Comparison of ENCODE assay signal across 7 cellular contexts in the genomic region with DNA sequence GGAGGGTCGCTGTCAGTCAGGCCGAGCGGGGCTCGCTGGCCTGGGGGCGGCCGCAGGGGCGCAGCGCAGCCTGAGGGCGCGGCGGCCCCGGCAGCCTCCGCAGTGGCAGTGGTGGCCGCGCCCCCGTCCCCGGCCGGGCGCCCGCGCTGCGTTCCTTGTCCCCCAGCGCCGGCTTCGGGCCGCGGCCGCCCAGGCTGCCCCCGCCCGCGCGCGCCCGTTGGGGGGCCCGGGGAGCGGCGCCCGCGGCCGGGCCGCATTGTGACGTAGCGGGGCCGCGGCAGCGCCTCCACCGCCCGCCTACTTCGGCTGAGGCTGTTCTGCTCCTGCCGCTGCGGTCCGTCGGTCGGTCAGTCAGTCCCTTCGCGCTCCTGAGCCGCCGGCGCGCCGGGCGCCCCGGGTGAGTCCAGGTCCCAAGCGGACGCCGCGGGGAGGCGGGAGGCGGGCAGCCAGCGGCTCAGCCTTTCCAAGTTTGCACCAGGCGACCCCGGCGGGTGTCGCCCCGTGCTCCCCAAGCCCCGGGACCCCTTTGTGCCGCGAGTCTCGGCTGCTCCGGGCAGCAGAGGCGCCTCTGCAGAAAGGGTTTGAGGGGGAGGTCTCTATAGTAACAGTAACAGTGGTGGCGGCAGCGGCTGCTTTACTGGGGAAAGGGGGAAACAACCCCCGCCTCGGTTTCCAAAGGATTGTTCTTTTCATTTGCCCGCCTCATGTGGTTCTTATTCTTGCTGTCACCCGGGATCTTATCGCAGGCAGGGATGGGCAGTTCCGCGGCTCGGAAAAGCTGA. TPM values are rescaled to one million over a fixed set of nuclear protein-coding genes. Genes with fewer than 3 reads are reported as not detected.
DNase-seq lines count a peak whose midpoint lies in the region; TF ChIP-seq lines count a peak whose summit lies in the region.

A gene (plus strand): TSS at position 350 of the 782 bp plus-strand sequence. CDS start 78,898 bp downstream, outside the sequence.

- intact Hi-C loops in esophagus muscularis mucosa (cut with DNase I) (no loop called here), uterus (cut with DNase I; ENCODE audit: low total_unique reads) (no loop called here)

- no peaks in the 10 kb centered on the region for H3K36me3 Mint-ChIP-seq in HFFc6 (ENCODE audit: low read depth)

- H3K36me3 ChIP-seq in SJSA1 (no peaks in the 10 kb centered on the region), esophagus muscularis mucosa (no peaks in the 10 kb centered on the region), mucosa of rectum (ENCODE audit: control insufficient read depth in 2 of 2, insufficient read depth in 2 of 2, low read length in 2 of 2) (no peaks in the 10 kb centered on the region), uterus (no peaks in the 10 kb centered on the region)

- peak within 1 kb of the TSS; percentile 91 for H3K4me3 Mint-ChIP-seq in HFFc6

- TF ChIP-seq CTCF in GM13976 (IDR thresholded peaks at IDR 0.05; ENCODE audit: borderline replicate concordance, control extremely low read depth, extremely low read depth, insufficient read depth, missing control alignments) (no peak), HFFc6 (IDR thresholded peaks at IDR 0.05) (no peak), esophagus muscularis mucosa (IDR thresholded peaks at IDR 0.05) (no peak), uterus (IDR thresholded peaks at IDR 0.05) (no peak)

- H3K27me3 Mint-ChIP-seq in HFFc6 (ENCODE audit: insufficient read depth): peaks cover 13% of the 10 kb centered on the region

- no peaks in the 10 kb centered on the region for H3K9me3 Mint-ChIP-seq in HFFc6

- TF ChIP-seq EP300 in esophagus muscularis mucosa (IDR thresholded peaks at IDR 0.05): no peak

- in situ Hi-C loops in GM13976 (cut with MboI; ENCODE audit: low sequenced_read_pairs, unreplicated experiment): no loop called here

- H3K27me3 ChIP-seq in SJSA1 (replicated peaks) (peaks cover 68% of the 10 kb centered on the region), esophagus muscularis mucosa (peaks cover 3 to 53% (median 7%) of the 10 kb centered on the region in 4 donors), mucosa of rectum (ENCODE audit: control insufficient read depth in 2 of 2, insufficient read depth in 2 of 2, low read length in 2 of 2) (peaks cover 13 to 19% of the 10 kb centered on the region in 2 donors), uterus (no peaks in the 10 kb centered on the region)

- H3K9me3 ChIP-seq in SJSA1 (replicated peaks) (no peaks in the 10 kb centered on the region), esophagus muscularis mucosa (no peaks in the 10 kb centered on the region), mucosa of rectum (ENCODE audit: control insufficient read depth in 2 of 2, low read length in 2 of 2) (no peaks in the 10 kb centered on the region), uterus (no peaks in the 10 kb centered on the region)

- H3K9ac ChIP-seq in mucosa of rectum (ENCODE audit: low read depth in 1 of 2, low read length in 2 of 2): peak within 1 kb of the TSS; percentile 17 to 47

- DNase-seq in GM13976 (ENCODE audit: low spot score) (peak; percentile 69), HFFc6 (peak; percentile 9), SJSA1 (ENCODE audit: low read depth in 1 of 2, low spot score in 2 of 2) (peak; percentile 44 to 59), esophagus muscularis mucosa (ENCODE audit: extremely low spot score) (no peak), uterus (peak; percentile 57 to 63)
- DNase-seq in activated CD4-positive, alpha-beta T cell treated with anti-CD3 and anti-CD28 coated beads, Interleukin-2, amount 50 U/mL, for 4 hours: no peak

- peak within 1 kb of the TSS; percentile 35; the same call in 1 of the 2 replicates for H3K27ac Mint-ChIP-seq in HFFc6

- H3K4me1 Mint-ChIP-seq in HFFc6 (ENCODE audit: low read depth): peaks cover 34% of the 10 kb centered on the region

- peak within 1 kb of the TSS; percentile 41 for H3K4me3 ChIP-seq in SJSA1
- H3K4me3 ChIP-seq in esophagus muscularis mucosa: peak within 1 kb of the TSS; percentile 65 to 73 (median 68)
- peak within 1 kb of the TSS; percentile 45 to 50 for H3K4me3 ChIP-seq in mucosa of rectum (ENCODE audit: low read length in 2 of 2)
- peak within 1 kb of the TSS; percentile 68 to 83 for H3K4me3 ChIP-seq in uterus

- peaks cover 17% of the 10 kb centered on the region for H3K4me1 ChIP-seq in SJSA1 (replicated peaks)
- peaks cover 14 to 34% (median 22%) of the 10 kb centered on the region in 4 donors for H3K4me1 ChIP-seq in esophagus muscularis mucosa
- peaks cover 8 to 11% of the 10 kb centered on the region in 2 donors for H3K4me1 ChIP-seq in mucosa of rectum (ENCODE audit: control insufficient read depth in 2 of 2, insufficient read depth in 2 of 2, low read length in 2 of 2)
- H3K4me1 ChIP-seq in uterus: no peaks in the 10 kb centered on the region

- H3K27ac ChIP-seq in SJSA1: no peak within 1 kb of the TSS
- peak within 1 kb of the TSS; percentile 56 to 62 (median 60) for H3K27ac ChIP-seq in esophagus muscularis mucosa (replicated peaks in 1 of 4)
- H3K27ac ChIP-seq in mucosa of rectum (ENCODE audit: low read depth in 2 of 2, low read length in 2 of 2): peak within 1 kb of the TSS; percentile 24 to 35
- peak within 1 kb of the TSS; percentile 90 to 91 for H3K27ac ChIP-seq in uterus

- 2% methylated on average over 48 of the region's 91 CpGs for WGBS in esophagus muscularis mucosa

- TF ChIP-seq POLR2A in esophagus muscularis mucosa (IDR thresholded peaks at IDR 0.05; ENCODE audit: low read depth) (no peak), uterus (IDR thresholded peaks at IDR 0.05) (peak in 1 of 2 donors; percentile 43)

RNA-seq across cellular contexts. Expression of the gene that starts here (rescaled TPM):
- total RNA-seq in HFFc6 (2021; fragmentation: NEBNext Ultra II Directional; extraction: Animal tissue kit (Norgen Biotek cat#: 25700)): 1 to 10 TPM in 3 of 6 experiments, under 1 TPM in 3; 0.09 to 2.7 (median 1.3) TPM
- total RNA-seq in SJSA1 (2014; rRNA removed; shearing (Covaris generic)): 0.16 TPM in 1 of 2 replicates, not detected in the other
- 1 to 10 TPM in 3 of 4 donors, under 1 TPM in 1; 0.83 to 4.2 (median 2.9) TPM for total RNA-seq in esophagus muscularis mucosa
- 100 to 1,000 TPM in 1 of 4 donors, 10 to 100 TPM in 3; 15.3 to 104 (median 35.0) TPM for total RNA-seq in uterus

Comparison
In these comparisons a context has a peak if more than half of its experiments do, and no peak if none do; other contexts are left out.
1. Peak in DNase-seq and H3K4me3 ChIP-seq in SJSA1; RNA of the gene not detected or under 1 TPM.
2. DNase-seq: peak in GM13976 (single experiment), HFFc6 (single experiment) and uterus (2 of 2); none in esophagus muscularis mucosa (single experiment) and activated CD4-positive, alpha-beta T cell treated with anti-CD3 and anti-CD28 coated beads, Interleukin-2, amount 50 U/mL, for 4 hours (0 of 2).
3. Peak in every context shown above with its lines, with median percentiles within 50 percentile points of each other: H3K4me3 ChIP-seq.